ENCODE assay signal across 8 cellular contexts in genomic region chr7:139855498-139856270, GRCh38. TPM values are rescaled to one million over a fixed set of nuclear protein-coding genes. Genes with fewer than 3 reads are reported as not detected.
DNase-seq lines count a peak whose midpoint lies in the region; ATAC-seq and TF ChIP-seq lines count a peak whose summit lies in the region.

No MANE protein-coding gene starts in this region.

- H3K4me3 ChIP-seq in right atrium auricular region: no peak overlapping the region
- no peak overlapping the region for H3K4me3 ChIP-seq in ovary

- H3K9me3 ChIP-seq in right atrium auricular region: no peaks in the 10 kb centered on the region
- no peaks in the 10 kb centered on the region for H3K9me3 ChIP-seq in ovary

- H3K36me3 ChIP-seq in right atrium auricular region (no peaks in the 10 kb centered on the region), ovary (no peaks in the 10 kb centered on the region)

- intact Hi-C loops in Right ventricle myocardium inferior (cut with DNase I) (no loop called here), ovary (cut with DNase I) (no loop called here)

- H3K27me3 ChIP-seq in right atrium auricular region (no peaks in the 10 kb centered on the region), ovary (no peaks in the 10 kb centered on the region)

- H3K4me3 Mint-ChIP-seq in activated T-cell treated with anti-CD3 and anti-CD28 coated beads, Interleukin-2, amount 50 U/mL, for 72 hours: peak overlapping the region in 1 of 2 donors; percentile 1

- 76 to 78% (median 77%) methylated on average over 9 of the region's 9 CpGs for WGBS in ovary, 3 donors

- no peaks in the 10 kb centered on the region for H3K4me1 ChIP-seq in right atrium auricular region
- H3K4me1 ChIP-seq in ovary (ENCODE audit: insufficient read depth): no peaks in the 10 kb centered on the region

- no peak for TF ChIP-seq EP300 in ovary (IDR thresholded peaks at IDR 0.05)

- no peaks in the 10 kb centered on the region for H3K36me3 Mint-ChIP-seq in activated T-cell treated with anti-CD3 and anti-CD28 coated beads, Interleukin-2, amount 50 U/mL, for 72 hours (ENCODE audit: insufficient read depth in 2 of 2)

- ATAC-seq in Right ventricle myocardium inferior (peak; percentile 66), HG03342 (IDR thresholded peaks at IDR 0.05; ENCODE audit: unreplicated experiment) (peak; percentile 87)
- ATAC-seq in activated T-cell treated with anti-CD3 and anti-CD28 coated beads, Interleukin-2, amount 50 U/mL, for 72 hours (replicated peaks in 1 of 2): peak; percentile 47 to 69

- H3K4me1 Mint-ChIP-seq in activated T-cell treated with anti-CD3 and anti-CD28 coated beads, Interleukin-2, amount 50 U/mL, for 72 hours (ENCODE audit: low read depth): peaks cover 18% of the 10 kb centered on the region

- TF ChIP-seq CTCF in right atrium auricular region (IDR thresholded peaks at IDR 0.05): no peak
- TF ChIP-seq CTCF in ovary (IDR thresholded peaks at IDR 0.05): no peak

- H3K9me3 Mint-ChIP-seq in activated T-cell treated with anti-CD3 and anti-CD28 coated beads, Interleukin-2, amount 50 U/mL, for 72 hours: no peaks in the 10 kb centered on the region

- H3K27ac Mint-ChIP-seq in activated T-cell treated with anti-CD3 and anti-CD28 coated beads, Interleukin-2, amount 50 U/mL, for 72 hours: peak overlapping the region; percentile 31

- H3K27ac ChIP-seq in right atrium auricular region: no peak overlapping the region
- H3K27ac ChIP-seq in ovary: no peak overlapping the region

- TF ChIP-seq POLR2A in ovary (IDR thresholded peaks at IDR 0.05): no peak

- no peaks in the 10 kb centered on the region for H3K27me3 Mint-ChIP-seq in activated T-cell treated with anti-CD3 and anti-CD28 coated beads, Interleukin-2, amount 50 U/mL, for 72 hours (ENCODE audit: low read depth)

- no peak for DNase-seq in Right ventricle myocardium inferior (ENCODE audit: missing footprints)
- no peak for DNase-seq in right atrium auricular region (ENCODE audit: low spot score)
- DNase-seq in activated T-cell treated with anti-CD3 and anti-CD28 coated beads, Interleukin-2, amount 50 U/mL, for 72 hours: peak in 1 of 2 donors; percentile 28
- peak; percentile 34 for DNase-seq in mucosa of gallbladder (ENCODE audit: low spot score)
- no peak for DNase-seq in NCI-H1417 treated with DMSO at 0.1 percent for 48 hours (lab: John Stamatoyannopoulos, UW)
- DNase-seq in ovary: no peak
- no peak for DNase-seq in NCI-H526 (lab: John Stamatoyannopoulos, UW)

RNA-seq across cellular contexts. Expression of gene TBXAS1, which starts 26.6 kb away (rescaled TPM):
- total RNA-seq in Right ventricle myocardium inferior: 6.0 TPM
- 10 to 100 TPM in 1 of 2 donors, 1 to 10 TPM in 1; 4.6 to 15.3 TPM for total RNA-seq in right atrium auricular region
- total RNA-seq in activated T-cell treated with anti-CD3 and anti-CD28 coated beads, Interleukin-2, amount 50 U/mL, for 72 hours: 1 to 10 TPM; 3.9 to 4.7 TPM
- total RNA-seq in mucosa of gallbladder: 40.9 TPM
- total RNA-seq in ovary: 10 to 100 TPM in 2 of 7 donors, 1 to 10 TPM in 5; 3.1 to 16.8 (median 6.1) TPM
- 10 to 100 TPM in 1 of 2 donors, 1 to 10 TPM in 1; 9.0 to 13.6 TPM for polyA plus RNA-seq in ovary
